ENCODE assay signal across 19 cellular contexts in the genomic region with DNA sequence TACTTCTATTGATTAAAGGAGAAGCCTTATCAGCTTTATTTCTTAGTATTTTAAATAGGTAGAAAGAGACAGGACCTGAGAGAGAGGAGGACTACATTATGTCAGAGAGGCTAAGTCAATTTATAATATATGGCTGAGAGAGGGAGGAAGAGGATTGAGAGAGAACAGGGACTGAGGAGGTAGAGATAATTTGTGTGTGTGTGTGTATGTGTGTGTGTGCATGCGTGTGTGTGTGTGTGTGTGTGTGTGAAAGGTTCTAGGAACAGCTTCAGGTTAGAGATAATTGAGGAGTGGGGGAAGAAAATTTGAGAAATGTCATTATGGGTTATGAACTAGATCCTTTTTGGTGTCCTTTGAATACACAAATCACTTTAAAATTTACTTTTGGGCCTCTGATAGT. TPM values are rescaled to one million over a fixed set of nuclear protein-coding genes. Genes with fewer than 3 reads are reported as not detected.
DNase-seq lines count a peak whose midpoint lies in the region; ATAC-seq, FAIRE-seq and TF ChIP-seq lines count a peak whose summit lies in the region.
"Had no signal": no experiment of that assay in that cellular context is flagged by ENCODE, and none has a peak within 500 bp of the region (broad histone marks: within the 10 kb centered on the region; RNA-seq: fewer than 3 reads in every experiment).

No MANE protein-coding gene starts in this region.

- H3K23ac ChIP-seq in IMR-90 (ENCODE audit: low read depth, low read length), result no peak overlapping the region

- H3K14ac ChIP-seq in IMR-90 (replicated peaks; ENCODE audit: low read depth, low read length), result no peak overlapping the region

- TF ChIP-seq RAD21 in IMR-90 (IDR thresholded peaks at IDR 0.05; ENCODE audit: low read length) (no peak), GM12878 (IDR thresholded peaks at IDR 0.05; ENCODE audit: insufficient read depth, low read depth, low read length) (no peak)

- no peak overlapping the region for H4K8ac ChIP-seq in IMR-90 (ENCODE audit: low read depth in 2 of 2, low read length in 2 of 2)

- H3K9me3 ChIP-seq in IMR-90 (ENCODE audit: control insufficient read depth, insufficient read depth, low read length), result no peaks in the 10 kb centered on the region
- no peaks in the 10 kb centered on the region for H3K9me3 ChIP-seq in GM12878 (replicated peaks; ENCODE audit: control insufficient read depth, insufficient read depth, low read length)
- H3K9me3 ChIP-seq in osteoblast (ENCODE audit: low read depth, low read length), result no peaks in the 10 kb centered on the region
- H3K9me3 ChIP-seq: HAP-1 had no signal

- FAIRE-seq in GM19239 (lab: Jason Lieb, UNC) (peak; percentile 37), GM12878 (lab: Jason Lieb, UNC) (no peak)
- FAIRE-seq: GM12892, GM18507 had no signal

- no peak for TF ChIP-seq EP300 in GM12878 (IDR thresholded peaks at IDR 0.05; ENCODE audit: borderline replicate concordance in 1 of 2, control insufficient read depth in 1 of 2, low read depth in 2 of 2, low read length in 2 of 2)

- DNase-seq in GM19239 (ENCODE audit: insufficient read length, low spot score), result no peak
- no peak for DNase-seq in IMR-90
- DNase-seq in GM12878 (ENCODE audit: low read depth, low spot score), result no peak
- no peak for DNase-seq in osteoblast (ENCODE audit: insufficient read length, low spot score, missing footprints)
- DNase-seq in NCI-H1417 (lab: John Stamatoyannopoulos, UW), result no peak
- no peak for DNase-seq in left ventricle myocardium superior
- no peak for DNase-seq in SKM-1 (lab: John Stamatoyannopoulos, UW; ENCODE audit: unreplicated experiment)
- DNase-seq: 8988T; Calu3; CD8-positive, alpha-beta T cell; DMS 273 treated with DMSO at 0.1 percent for 48 hours; DMS53; DND-41; EL had no signal

- SMC1A ChIA-PET in GM12878 (lab: Charles Lee; ENCODE audit: uncharacterized antibody, unreplicated experiment), result interaction anchor here (2.0 to 16.6 kb wide), 7 partner anchors 10 to 38 kb away, joined by 7 to 371 read pairs (median 21); a partner anchor contains a TSS

- H4K91ac ChIP-seq in IMR-90 (ENCODE audit: insufficient read depth, low read depth, low read length), result no peak overlapping the region; the same call in 1 of the 2 replicates

- ATAC-seq in IMR-90 (ENCODE audit: low read depth) (no peak), GM12878 (no peak), left ventricle myocardium superior (no peak)
- ATAC-seq: CD8-positive, alpha-beta T cell had no signal

- H3K4me2 ChIP-seq in IMR-90 (ENCODE audit: low read depth, low read length), result no peak overlapping the region
- no peak overlapping the region for H3K4me2 ChIP-seq in GM12878 (ENCODE audit: control insufficient read depth, insufficient read depth)
- no peak overlapping the region for H3K4me2 ChIP-seq in osteoblast (ENCODE audit: insufficient read depth, low read length)

- H4K20me1 ChIP-seq in IMR-90 (ENCODE audit: insufficient read depth, low read length) (no peaks in the 10 kb centered on the region), GM12878 (ENCODE audit: control insufficient read depth, insufficient read depth) (no peaks in the 10 kb centered on the region), osteoblast (ENCODE audit: insufficient read depth, low read length) (no peaks in the 10 kb centered on the region)
- H4K20me1 ChIP-seq: BLaER1 treated with 17β-estradiol and CSF1 and Interleukin-3, amounts not matched to agents 10 nM and 100 nM had no signal

- no peaks in the 10 kb centered on the region for H3K79me1 ChIP-seq in IMR-90 (ENCODE audit: low read depth in 1 of 2, low read length in 2 of 2)

- in situ Hi-C loops in IMR-90 (cut with MboI; ENCODE audit: low sequenced_read_pairs), result no loop called here
- in situ Hi-C loops in GM12878 (cut with MboI), result no loop called here

- intact Hi-C loops in IMR-90 (cut with micrococcal nuclease) (no loop called here), GM12878 (cut with micrococcal nuclease; ENCODE audit: unreplicated experiment) (loop anchor here (2.0 kb wide), 1 partner anchor 15 kb away; a partner anchor contains a TSS), left ventricle myocardium superior (cut with micrococcal nuclease) (no loop called here)

- RAD21 ChIA-PET in GM12878 (lab: Charles Lee; ENCODE audit: unreplicated experiment), result interaction anchor here (1.3 to 7.5 kb wide), 5 partner anchors 7 to 39 kb away, joined by 5 to 94 read pairs (median 49); a partner anchor contains a TSS

- dilution Hi-C loops in IMR-90 (cut with HindIII; ENCODE audit: low sequenced_read_pairs, unreplicated experiment), result no loop called here

- CTCF ChIA-PET in IMR-90 (lab: Yijun Ruan, JAX), result no interaction called here
- CTCF ChIA-PET in GM12878 (lab: Yijun Ruan, JAX), result interaction anchor here (1.0 to 17.4 kb wide), 4 partner anchors 17 to 87 kb away, joined by 3 to 281 read pairs (median 4); a partner anchor contains a TSS

- H3K4me3 ChIP-seq in IMR-90 (ENCODE audit: insufficient read depth, low read depth, low read length), result no peak overlapping the region
- H3K4me3 ChIP-seq in GM12878, result no peak overlapping the region
- H3K4me3 ChIP-seq in osteoblast (ENCODE audit: insufficient read depth, low read length), result no peak overlapping the region
- H3K4me3 ChIP-seq: BLaER1 treated with 17β-estradiol and CSF1 and Interleukin-3, amounts not matched to agents 10 nM and 100 nM; HAP-1 had no signal

- peaks cover 13% of the 10 kb centered on the region for H3K4me1 ChIP-seq in IMR-90 (ENCODE audit: control insufficient read depth, insufficient read depth, low read length)
- H3K4me1 ChIP-seq in GM12878 (ENCODE audit: control insufficient read depth, insufficient read depth, low read length), result peaks cover 77% of the 10 kb centered on the region
- peaks cover 63% of the 10 kb centered on the region for H3K4me1 ChIP-seq in osteoblast (ENCODE audit: insufficient read depth, low read length)
- H3K4me1 ChIP-seq: HAP-1 had no signal

- 0 out of 2 replicates have a peak overlapping the region, but pooled peaks have one; percentile 10 for H3K4ac ChIP-seq in IMR-90 (ENCODE audit: low read depth, low read length)

- POLR2A ChIA-PET in IMR-90 (lab: Charles Lee; ENCODE audit: unreplicated experiment), result no interaction called here
- POLR2A ChIA-PET in GM12878 (lab: Charles Lee), result interaction anchor here (1.2 to 25.0 kb wide), 4 partner anchors 10 to 112 kb away, joined by 4 to 441 read pairs (median 46); a partner anchor contains a TSS

- no peak overlapping the region for H2BK20ac ChIP-seq in IMR-90 (ENCODE audit: low read depth, low read length)

- H2BK15ac ChIP-seq in IMR-90 (ENCODE audit: low read depth, low read length), result no peak overlapping the region

- TF ChIP-seq POLR2A in IMR-90 (IDR thresholded peaks at IDR 0.05; ENCODE audit: low read depth, low read length), result no peak
- TF ChIP-seq POLR2A in GM12878 (IDR thresholded peaks at IDR 0.05; ENCODE audit: low read depth, low read length), result no peak

- H2BK5ac ChIP-seq in IMR-90 (ENCODE audit: low read depth, low read length, poor library complexity, severe bottlenecking), result peak overlapping the region; percentile 63

- H3K79me2 ChIP-seq in GM12878 (ENCODE audit: control insufficient read depth, insufficient read depth, low read length), result no peaks in the 10 kb centered on the region
- no peaks in the 10 kb centered on the region for H3K79me2 ChIP-seq in osteoblast (ENCODE audit: insufficient read depth, low read length)

- WGBS in IMR-90 (ENCODE audit: extremely low coverage in 2 of 2, insufficient read length in 1 of 2), 2 experiments, result no CpG with 5 or more reads among the region's 1 CpG
- WGBS in GM12878 (ENCODE audit: insufficient coverage, insufficient replicate concordance, low lambda C conversion rate, missing lambda C conversion rate), result 91% methylated on average over 1 of the region's 1 CpG

- peak overlapping the region; percentile 19; the same call in 1 of the 2 replicates for H2BK120ac ChIP-seq in IMR-90 (ENCODE audit: low read depth, low read length)

- no peak overlapping the region for H4K5ac ChIP-seq in IMR-90 (ENCODE audit: low read depth, low read length)

- H2AK9ac ChIP-seq in IMR-90 (replicated peaks; ENCODE audit: low read depth, low read length, poor library complexity), result no peak overlapping the region

- peak overlapping the region; percentile 72 for H2AK5ac ChIP-seq in IMR-90 (ENCODE audit: low read depth, low read length)

- H3K27ac ChIP-seq in IMR-90 (ENCODE audit: insufficient read depth, low read length), result no peak overlapping the region
- peak overlapping the region; percentile 83 for H3K27ac ChIP-seq in GM12878 (ENCODE audit: control insufficient read depth, insufficient read depth)
- peak overlapping the region; percentile 98 for H3K27ac ChIP-seq in osteoblast (ENCODE audit: low read depth, low read length)

- peaks cover 17% of the 10 kb centered on the region for H3K9me1 ChIP-seq in IMR-90 (ENCODE audit: insufficient read depth, low read length)

- H3K9ac ChIP-seq in IMR-90 (ENCODE audit: low read depth, low read length), result no peak overlapping the region
- no peak overlapping the region for H3K9ac ChIP-seq in GM12878 (ENCODE audit: control insufficient read depth, insufficient read depth, low read length)
- H3K9ac ChIP-seq: BLaER1 treated with 17β-estradiol and CSF1 and Interleukin-3, amounts not matched to agents 10 nM and 100 nM had no signal

- H3K27me3 ChIP-seq in IMR-90 (ENCODE audit: control insufficient read depth, insufficient read depth, low read length), result no peaks in the 10 kb centered on the region
- no peaks in the 10 kb centered on the region for H3K27me3 ChIP-seq in GM12878 (replicated peaks in 1 of 2; ENCODE audit: control insufficient read depth in 2 of 2, insufficient read depth in 2 of 2, low read length in 1 of 2)
- no peaks in the 10 kb centered on the region for H3K27me3 ChIP-seq in osteoblast (ENCODE audit: insufficient read depth, low read length)
- H3K27me3 ChIP-seq: BLaER1 treated with 17β-estradiol and CSF1 and Interleukin-3, amounts not matched to agents 10 nM and 100 nM had no signal

- H3K36me3 ChIP-seq in IMR-90 (ENCODE audit: control insufficient read depth, insufficient read depth, low read length) (no peaks in the 10 kb centered on the region), GM12878 (ENCODE audit: control insufficient read depth in 2 of 2, insufficient read depth in 2 of 2, low read length in 1 of 2) (no peaks in the 10 kb centered on the region), osteoblast (ENCODE audit: insufficient read depth, low read length) (no peaks in the 10 kb centered on the region)
- H3K36me3 ChIP-seq: BLaER1 treated with 17β-estradiol and CSF1 and Interleukin-3, amounts not matched to agents 10 nM and 100 nM; HAP-1 had no signal

- H3K56ac ChIP-seq in IMR-90 (ENCODE audit: extremely low read depth, insufficient read depth, low read length), result no peak overlapping the region

- H3K18ac ChIP-seq in IMR-90 (ENCODE audit: low read depth, low read length), result no peak overlapping the region; the same call in 1 of the 2 replicates

- TF ChIP-seq CTCF in IMR-90 (conservative IDR thresholded peaks at IDR 0.05; ENCODE audit: low read depth, low read length), result no peak
- TF ChIP-seq CTCF in GM12878 (IDR thresholded peaks at IDR 0.05 in 2 of 3, conservative IDR thresholded peaks at IDR 0.05 in 1 of 3; ENCODE audit: control insufficient read depth in 2 of 3, extremely low read depth in 1 of 3, insufficient read depth in 1 of 3, low read depth in 3 of 3, low read length in 3 of 3), result no peak
- TF ChIP-seq CTCF in osteoblast (IDR thresholded peaks at IDR 0.05; ENCODE audit: extremely low read depth, low read depth, low read length), result no peak

- no TSS peak for BruUV-seq in IMR-90 (replicated peaks; lab: Mats Ljungman, UMichigan)
- BruUV-seq in GM12878 (replicated peaks; lab: Mats Ljungman, UMichigan), result no TSS peak

- H2AFZ ChIP-seq in IMR-90 (replicated peaks; ENCODE audit: low read length, poor library complexity) (no peak overlapping the region), GM12878 (ENCODE audit: control insufficient read depth, low read depth, low read length) (no peak overlapping the region), osteoblast (ENCODE audit: low read length) (no peak overlapping the region)

RNA-seq across cellular contexts. Expression of a gene that starts 15.2 kb away (rescaled TPM):
- 12.2 and 15.4 TPM in 2 replicates for total RNA-seq in IMR-90 (2012; rRNA removed)
- polyA plus RNA-seq in IMR-90 (2012; rRNA removed), result 17.5 and 17.6 TPM in 2 replicates
- 22.6 and 23.7 TPM in 2 replicates for polyA plus RNA-seq in IMR-90 (2012; cell fraction: cytosol; rRNA removed)
- 13.0 and 33.0 TPM in 2 replicates for polyA plus RNA-seq in IMR-90 (2012; cell fraction: nucleus; rRNA removed; ENCODE audit: low replicate concordance)
- 32.8 and 37.1 TPM in 2 replicates for total RNA-seq in GM12878 (2013; cell fraction: nucleolus; rRNA removed)
- total RNA-seq in GM12878 (2014; rRNA removed), result 90.7 and 104 TPM in 2 replicates
- 28.3 and 31.0 TPM in 2 replicates for total RNA-seq in GM12878 (2014; rRNA removed; fragmentation: Illumina TruSeq; extraction: Trizol)
- total RNA-seq in GM12878 (2021), result 82.2 and 91.5 TPM in 2 replicates
- 17.7 TPM for polyA plus RNA-seq in GM12878 (2011; ENCODE audit: low read depth)
- polyA plus RNA-seq in GM12878 (2011; rRNA removed), result 17.6 and 30.8 TPM in 2 replicates
- 38.2 and 54.7 TPM in 2 replicates for polyA plus RNA-seq in GM12878 (2011; cell fraction: cytosol; rRNA removed)
- 79.5 and 102 TPM in 2 replicates for polyA plus RNA-seq in GM12878 (2011; cell fraction: nucleus; rRNA removed)
- polyA plus RNA-seq in GM12878 (2012), result 45.5 and 50.5 TPM in 2 replicates
- polyA plus RNA-seq in GM12878 (2014; fragmentation: Illumina TruSeq; extraction: Trizol), result 13.3 and 40.3 TPM in 2 replicates
- polyA plus RNA-seq in GM12878 (2014; fragmentation: Nextera tagmentation; extraction: Ambion mirVana), result 1 to 10 TPM; 1.4 to 6.3 TPM
- polyA plus RNA-seq in GM12878 (2014; rRNA removed), result 79.1 and 99.6 TPM in 2 replicates
- polyA plus RNA-seq in GM12878 (2016; fragmentation: Nextera tagmentation; extraction: Ambion mirVana), result 10 to 100 TPM; 81.6 to 89.4 TPM
- polyA minus RNA-seq in GM12878 (2011; rRNA and poly(A)+ RNA removed), result 19.7 and 49.8 TPM in 2 replicates
- 18.7 and 22.8 TPM in 2 replicates for polyA minus RNA-seq in GM12878 (2011; cell fraction: cytosol; rRNA and poly(A)+ RNA removed)
- 38.7 and 57.0 TPM in 2 replicates for polyA minus RNA-seq in GM12878 (2011; cell fraction: nucleus; rRNA and poly(A)+ RNA removed)
- total RNA-seq in osteoblast, result 89.8 and 93.1 TPM in 2 replicates
- total RNA-seq in left ventricle myocardium superior, result 4.4 TPM

RNA-seq across cellular contexts. Expression of a gene that starts 15.9 kb away (rescaled TPM):
- total RNA-seq in IMR-90 (2012; rRNA removed) (14.2 and 17.9 TPM in 2 replicates), GM12878 (2014; rRNA removed) (19.4 and 22.2 TPM in 2 replicates), GM12878 (2014; rRNA removed; fragmentation: Illumina TruSeq; extraction: Trizol) (11.9 TPM in 2 replicates), GM12878 (2021) (25.1 and 29.0 TPM in 2 replicates), osteoblast (64.8 and 97.4 TPM in 2 replicates), left ventricle myocardium superior (2.6 TPM)
- polyA plus RNA-seq in IMR-90 (2012; rRNA removed) (21.8 and 23.4 TPM in 2 replicates), GM12878 (2011; rRNA removed) (37.6 and 40.9 TPM in 2 replicates), GM12878 (2014; fragmentation: Illumina TruSeq; extraction: Trizol) (16.2 and 16.6 TPM in 2 replicates), GM12878 (2014; fragmentation: Nextera tagmentation; extraction: Ambion mirVana) (1 to 10 TPM; 6.2 to 6.7 TPM), GM12878 (2014; rRNA removed) (32.8 and 33.3 TPM in 2 replicates), GM12878 (2016; fragmentation: Nextera tagmentation; extraction: Ambion mirVana) (10 to 100 TPM; 27.3 to 31.2 TPM)
- polyA plus RNA-seq in IMR-90 (2012; cell fraction: cytosol; rRNA removed), result 11.7 and 22.0 TPM in 2 replicates
- 63.1 and 92.0 TPM in 2 replicates for polyA plus RNA-seq in IMR-90 (2012; cell fraction: nucleus; rRNA removed; ENCODE audit: low replicate concordance)
- total RNA-seq in GM12878 (2013; cell fraction: nucleolus; rRNA removed), result 28.1 and 32.7 TPM in 2 replicates
- polyA plus RNA-seq in GM12878 (2011; ENCODE audit: low read depth), result 6.5 TPM
- 50.1 and 55.1 TPM in 2 replicates for polyA plus RNA-seq in GM12878 (2011; cell fraction: cytosol; rRNA removed)
- 99.3 and 126 TPM in 2 replicates for polyA plus RNA-seq in GM12878 (2011; cell fraction: nucleus; rRNA removed)
- polyA plus RNA-seq in GM12878 (2012), result 13.4 and 15.8 TPM in 2 replicates
- polyA minus RNA-seq in GM12878 (2011; rRNA and poly(A)+ RNA removed), result 35.9 and 53.6 TPM in 2 replicates
- 12.8 and 14.6 TPM in 2 replicates for polyA minus RNA-seq in GM12878 (2011; cell fraction: cytosol; rRNA and poly(A)+ RNA removed)
- polyA minus RNA-seq in GM12878 (2011; cell fraction: nucleus; rRNA and poly(A)+ RNA removed), result 21.5 and 28.7 TPM in 2 replicates
- total RNA-seq: CD8-positive, alpha-beta T cell had no signal

RNA-seq across cellular contexts. Expression of a gene that starts 40.0 kb away (rescaled TPM):
- total RNA-seq in IMR-90 (2012; rRNA removed), result 28.1 and 34.2 TPM in 2 replicates
- polyA plus RNA-seq in IMR-90 (2012; rRNA removed), result 23.6 and 25.9 TPM in 2 replicates
- 20.8 and 34.6 TPM in 2 replicates for polyA plus RNA-seq in IMR-90 (2012; cell fraction: cytosol; rRNA removed)
- 34.6 and 46.8 TPM in 2 replicates for polyA plus RNA-seq in IMR-90 (2012; cell fraction: nucleus; rRNA removed; ENCODE audit: low replicate concordance)
- 41.0 and 54.6 TPM in 2 replicates for total RNA-seq in GM12878 (2013; cell fraction: nucleolus; rRNA removed)
- total RNA-seq in GM12878 (2014; rRNA removed), result 73.9 and 77.4 TPM in 2 replicates
- 48.7 and 51.8 TPM in 2 replicates for total RNA-seq in GM12878 (2014; rRNA removed; fragmentation: Illumina TruSeq; extraction: Trizol)
- 62.2 and 64.5 TPM in 2 replicates for total RNA-seq in GM12878 (2021)
- 24.0 TPM for polyA plus RNA-seq in GM12878 (2011; ENCODE audit: low read depth)
- polyA plus RNA-seq in GM12878 (2011; rRNA removed), result 34.3 and 46.9 TPM in 2 replicates
- polyA plus RNA-seq in GM12878 (2011; cell fraction: cytosol; rRNA removed), result 68.5 and 72.9 TPM in 2 replicates
- 110 and 113 TPM in 2 replicates for polyA plus RNA-seq in GM12878 (2011; cell fraction: nucleus; rRNA removed)
- 41.1 and 51.2 TPM in 2 replicates for polyA plus RNA-seq in GM12878 (2012)
- 39.7 and 45.1 TPM in 2 replicates for polyA plus RNA-seq in GM12878 (2014; fragmentation: Illumina TruSeq; extraction: Trizol)
- polyA plus RNA-seq in GM12878 (2014; fragmentation: Nextera tagmentation; extraction: Ambion mirVana), result 10 to 100 TPM; 42.3 to 46.4 TPM
- polyA plus RNA-seq in GM12878 (2014; rRNA removed), result 68.3 and 70.5 TPM in 2 replicates
- 10 to 100 TPM; 60.6 to 61.4 TPM for polyA plus RNA-seq in GM12878 (2016; fragmentation: Nextera tagmentation; extraction: Ambion mirVana)
- 47.2 and 71.4 TPM in 2 replicates for polyA minus RNA-seq in GM12878 (2011; rRNA and poly(A)+ RNA removed)
- 13.1 and 14.5 TPM in 2 replicates for polyA minus RNA-seq in GM12878 (2011; cell fraction: cytosol; rRNA and poly(A)+ RNA removed)
- 44.7 and 56.4 TPM in 2 replicates for polyA minus RNA-seq in GM12878 (2011; cell fraction: nucleus; rRNA and poly(A)+ RNA removed)
- total RNA-seq in osteoblast, result 51.8 and 53.6 TPM in 2 replicates
- total RNA-seq in left ventricle myocardium superior, result 28.5 TPM

RNA-seq across cellular contexts. Expression of a gene that starts 40.2 kb away (rescaled TPM):
- 45.8 and 47.5 TPM in 2 replicates for total RNA-seq in IMR-90 (2012; rRNA removed)
- polyA plus RNA-seq in IMR-90 (2012; rRNA removed), result 100.0 and 104 TPM in 2 replicates
- polyA plus RNA-seq in IMR-90 (2012; cell fraction: cytosol; rRNA removed), result 117 and 126 TPM in 2 replicates
- polyA plus RNA-seq in IMR-90 (2012; cell fraction: nucleus; rRNA removed; ENCODE audit: low replicate concordance), result 518 and 729 TPM in 2 replicates
- 142 and 147 TPM in 2 replicates for total RNA-seq in GM12878 (2013; cell fraction: nucleolus; rRNA removed)
- total RNA-seq in GM12878 (2014; rRNA removed), result 151 and 152 TPM in 2 replicates
- total RNA-seq in GM12878 (2014; rRNA removed; fragmentation: Illumina TruSeq; extraction: Trizol), result 104 and 107 TPM in 2 replicates
- total RNA-seq in GM12878 (2021), result 127 and 128 TPM in 2 replicates
- polyA plus RNA-seq in GM12878 (2011; ENCODE audit: low read depth), result 55.2 TPM
- 71.4 and 106 TPM in 2 replicates for polyA plus RNA-seq in GM12878 (2011; rRNA removed)
- 160 and 189 TPM in 2 replicates for polyA plus RNA-seq in GM12878 (2011; cell fraction: cytosol; rRNA removed)
- polyA plus RNA-seq in GM12878 (2011; cell fraction: nucleus; rRNA removed), result 745 and 873 TPM in 2 replicates
- 109 and 110 TPM in 2 replicates for polyA plus RNA-seq in GM12878 (2012)
- polyA plus RNA-seq in GM12878 (2014; fragmentation: Illumina TruSeq; extraction: Trizol), result 137 and 147 TPM in 2 replicates
- polyA plus RNA-seq in GM12878 (2014; fragmentation: Nextera tagmentation; extraction: Ambion mirVana), result 10 to 100 TPM; 39.1 to 56.5 TPM
- polyA plus RNA-seq in GM12878 (2014; rRNA removed), result 212 and 215 TPM in 2 replicates
- polyA plus RNA-seq in GM12878 (2016; fragmentation: Nextera tagmentation; extraction: Ambion mirVana), result 100 to 1,000 TPM; 187 to 204 TPM
- polyA minus RNA-seq in GM12878 (2011; rRNA and poly(A)+ RNA removed), result 80.1 and 134 TPM in 2 replicates
- polyA minus RNA-seq in GM12878 (2011; cell fraction: cytosol; rRNA and poly(A)+ RNA removed), result 40.2 and 55.4 TPM in 2 replicates
- 167 and 238 TPM in 2 replicates for polyA minus RNA-seq in GM12878 (2011; cell fraction: nucleus; rRNA and poly(A)+ RNA removed)
- total RNA-seq in osteoblast, result 82.9 and 86.3 TPM in 2 replicates
- 54.2 TPM for total RNA-seq in left ventricle myocardium superior

RNA-seq across cellular contexts. Expression of a gene that starts 43.7 kb away (rescaled TPM):
- not detected in 2 replicates for total RNA-seq in IMR-90 (2012; rRNA removed)
- 0.07 and 0.14 TPM in 2 replicates for polyA plus RNA-seq in IMR-90 (2012; rRNA removed)
- polyA plus RNA-seq in IMR-90 (2012; cell fraction: cytosol; rRNA removed), result 0.08 and 0.09 TPM in 2 replicates
- polyA plus RNA-seq in IMR-90 (2012; cell fraction: nucleus; rRNA removed; ENCODE audit: low replicate concordance), result 0.72 TPM in 2 replicates
- 1.8 and 2.2 TPM in 2 replicates for total RNA-seq in GM12878 (2013; cell fraction: nucleolus; rRNA removed)
- total RNA-seq in GM12878 (2014; rRNA removed), result 0.34 and 1.2 TPM in 2 replicates
- 0.67 and 0.78 TPM in 2 replicates for total RNA-seq in GM12878 (2014; rRNA removed; fragmentation: Illumina TruSeq; extraction: Trizol)
- 0.85 and 0.98 TPM in 2 replicates for total RNA-seq in GM12878 (2021)
- 1.1 TPM for polyA plus RNA-seq in GM12878 (2011; ENCODE audit: low read depth)
- polyA plus RNA-seq in GM12878 (2011; rRNA removed), result 0.46 and 0.87 TPM in 2 replicates
- polyA plus RNA-seq in GM12878 (2011; cell fraction: cytosol; rRNA removed), result 0.60 and 0.79 TPM in 2 replicates
- 7.3 and 10.0 TPM in 2 replicates for polyA plus RNA-seq in GM12878 (2011; cell fraction: nucleus; rRNA removed)
- polyA plus RNA-seq in GM12878 (2012), result 1.2 TPM in 2 replicates
- 0.96 and 1.7 TPM in 2 replicates for polyA plus RNA-seq in GM12878 (2014; fragmentation: Illumina TruSeq; extraction: Trizol)
- under 1 TPM; 0.63 to 0.73 TPM for polyA plus RNA-seq in GM12878 (2014; fragmentation: Nextera tagmentation; extraction: Ambion mirVana)
- 1.5 and 1.6 TPM in 2 replicates for polyA plus RNA-seq in GM12878 (2014; rRNA removed)
- polyA plus RNA-seq in GM12878 (2016; fragmentation: Nextera tagmentation; extraction: Ambion mirVana), result 1 to 10 TPM; 1.1 to 2.1 TPM
- 0.46 and 1.0 TPM in 2 replicates for polyA minus RNA-seq in GM12878 (2011; rRNA and poly(A)+ RNA removed)
- not detected in 2 replicates for polyA minus RNA-seq in GM12878 (2011; cell fraction: cytosol; rRNA and poly(A)+ RNA removed)
- 1.9 and 2.1 TPM in 2 replicates for polyA minus RNA-seq in GM12878 (2011; cell fraction: nucleus; rRNA and poly(A)+ RNA removed)
- total RNA-seq in osteoblast, result not detected in 2 replicates
- total RNA-seq in left ventricle myocardium superior, result not detected
- total RNA-seq: H4 had no signal
